18 cellular contexts compared by ENCODE assay signal in genomic region chr13:98004107-98004506, GRCh38. TPM values are rescaled to one million over a fixed set of nuclear protein-coding genes. Genes with fewer than 3 reads are reported as not detected.
DNase-seq lines count a peak whose midpoint lies in the region; ATAC-seq and TF ChIP-seq lines count a peak whose summit lies in the region.
"Had no signal": no experiment of that assay in that cellular context is flagged by ENCODE, and none has a peak within 500 bp of the region (broad histone marks: within the 10 kb centered on the region; RNA-seq: fewer than 3 reads in every experiment).

No MANE protein-coding gene starts in this region.

- TF ChIP-seq CTCF in AG04449 (IDR thresholded peaks at IDR 0.05; ENCODE audit: insufficient read depth, low read length, missing control alignments) (no peak), brain microvascular endothelial cell (IDR thresholded peaks at IDR 0.05; ENCODE audit: low read depth, low read length, missing control alignments) (no peak), mesothelial cell of epicardium (IDR thresholded peaks at IDR 0.05; ENCODE audit: unreplicated experiment) (no peak)

- H2AFZ ChIP-seq in mesenchymal stem cell (ENCODE audit: low read depth, low read length) = no peak overlapping the region

- no peak overlapping the region for H3K9ac ChIP-seq in mesenchymal stem cell (ENCODE audit: low read length)
- H3K9ac ChIP-seq: BLaER1 had no signal

- H2BK15ac ChIP-seq in mesenchymal stem cell (ENCODE audit: low read depth, poor library complexity, severe bottlenecking) = peak overlapping the region; percentile 6

- no peaks in the 10 kb centered on the region for H3K9me3 Mint-ChIP-seq in mesothelial cell of epicardium
- H3K9me3 Mint-ChIP-seq: stimulated activated memory B cell treated with anti-CD40 and anti-IgM and Interleukin-4, amounts not matched to agents 10 μg/mL and 1 μg/mL and 100 μg/mL, for 72 hours had no signal

- in situ Hi-C loops in brain microvascular endothelial cell (cut with HindIII; ENCODE audit: low pct_ligation_motif_present, low sequenced_read_pairs) = no loop called here

- WGBS in mesenchymal stem cell = 10% methylated on average over 3 of the region's 3 CpGs

- no peak overlapping the region for H3K4me3 Mint-ChIP-seq in mesothelial cell of epicardium
- H3K4me3 Mint-ChIP-seq: stimulated activated memory B cell treated with anti-CD40 and anti-IgM and Interleukin-4, amounts not matched to agents 10 μg/mL and 1 μg/mL and 100 μg/mL, for 72 hours had no signal

- H3K4me3 ChIP-seq in AG04449 (ENCODE audit: low read depth, low read length) = no peak overlapping the region
- no peak overlapping the region for H3K4me3 ChIP-seq in brain microvascular endothelial cell (ENCODE audit: low read depth, low read length)
- H3K4me3 ChIP-seq in mesenchymal stem cell (ENCODE audit: insufficient read depth in 1 of 2, low read depth in 1 of 2, low read length in 2 of 2) = no peak overlapping the region
- H3K4me3 ChIP-seq: BLaER1, esophagus muscularis mucosa, ovary had no signal

- H3K4ac ChIP-seq in mesenchymal stem cell (ENCODE audit: low read depth in 1 of 2, low read length in 2 of 2) = peak overlapping the region in 1 of 2 experiments; percentile 95

- H3K27me3 ChIP-seq in brain microvascular endothelial cell (replicated peaks) (no peaks in the 10 kb centered on the region), mesenchymal stem cell (ENCODE audit: control insufficient read depth in 1 of 2, insufficient read depth in 1 of 2, low read length in 2 of 2) (no peaks in the 10 kb centered on the region)
- H3K27me3 ChIP-seq: BLaER1, esophagus muscularis mucosa, ovary had no signal

- peak overlapping the region; percentile 90 to 96 for H3K18ac ChIP-seq in mesenchymal stem cell (ENCODE audit: low read depth in 1 of 2, low read length in 2 of 2)

- H2BK120ac ChIP-seq in mesenchymal stem cell (ENCODE audit: low read depth, low read length) = no peak overlapping the region

- peak overlapping the region in 1 of 2 experiments; percentile 98 for H2BK12ac ChIP-seq in mesenchymal stem cell (ENCODE audit: low read length in 2 of 2)

- peak overlapping the region; percentile 61 for H3K27ac ChIP-seq in brain microvascular endothelial cell
- H3K27ac ChIP-seq in mesenchymal stem cell (ENCODE audit: low read length, poor library complexity, severe bottlenecking) = peak overlapping the region; percentile 3
- H3K27ac ChIP-seq: BLaER1, esophagus muscularis mucosa, ovary had no signal

- H3K36me3 ChIP-seq in brain microvascular endothelial cell (replicated peaks) = peaks cover 65% of the 10 kb centered on the region
- H3K36me3 ChIP-seq in mesenchymal stem cell (ENCODE audit: control insufficient read depth in 1 of 2, insufficient read depth in 2 of 2, low read depth in 1 of 2, low read length in 2 of 2) = peaks cover 36 to 95% of the 10 kb centered on the region in 2 experiments
- H3K36me3 ChIP-seq: ovary had no signal

- H2BK5ac ChIP-seq in mesenchymal stem cell (ENCODE audit: low read depth, low read length, poor library complexity, severe bottlenecking) = no peak overlapping the region

- H4K8ac ChIP-seq in mesenchymal stem cell (ENCODE audit: low read length) = no peak overlapping the region

- ATAC-seq in HG02938 (IDR thresholded peaks at IDR 0.05; ENCODE audit: unreplicated experiment) (no peak), HG03469 (IDR thresholded peaks at IDR 0.05; ENCODE audit: unreplicated experiment) (no peak)
- ATAC-seq: stimulated activated memory B cell treated with anti-CD40 and anti-IgM and Interleukin-4, amounts not matched to agents 10 μg/mL and 1 μg/mL and 100 μg/mL, for 72 hours had no signal

- no peak overlapping the region for H2AK5ac ChIP-seq in mesenchymal stem cell (ENCODE audit: low read length, severe bottlenecking)

- no peak overlapping the region for H3K14ac ChIP-seq in mesenchymal stem cell (ENCODE audit: low read length in 2 of 2)

- H3K4me2 ChIP-seq in mesenchymal stem cell (ENCODE audit: low read length, poor library complexity, severe bottlenecking) = no peak overlapping the region
- H3K4me2 ChIP-seq: BLaER1 had no signal

- no peaks in the 10 kb centered on the region for H3K4me1 ChIP-seq in mesenchymal stem cell (ENCODE audit: control insufficient read depth, insufficient read depth, low read depth, low read length)
- H3K4me1 ChIP-seq: BLaER1, esophagus muscularis mucosa had no signal

- DNase-seq in AG04449 (ENCODE audit: low read depth, low spot score) (peak; percentile 41), HCEC 1CT (peak; percentile 82), brain microvascular endothelial cell (peak; percentile 70), mesenchymal stem cell (peak; percentile 91), DMS 273 treated with DMSO at 0.1 percent for 48 hours (lab: John Stamatoyannopoulos, UW) (no peak), mesothelial cell of epicardium (ENCODE audit: low spot score in 2 of 2, unreplicated experiment in 2 of 2) (no peak)
- DNase-seq: activated CD4-positive, alpha-beta T cell treated with anti-CD3 and anti-CD28 coated beads, Interleukin-2, amount 50 U/mL, for 48 hours; anterior cingulate cortex; hypothalamus; Karpas-422; NCI-H1694 treated with DMSO at 0.1 percent for 48 hours; NCI-H526; ovary had no signal

- CTCF ChIA-PET in AG04449 (lab: Yijun Ruan, JAX) = no interaction called here

- H3K27me3 Mint-ChIP-seq in mesothelial cell of epicardium (ENCODE audit: low read depth) = no peaks in the 10 kb centered on the region
- H3K27me3 Mint-ChIP-seq: stimulated activated memory B cell treated with anti-CD40 and anti-IgM and Interleukin-4, amounts not matched to agents 10 μg/mL and 1 μg/mL and 100 μg/mL, for 72 hours had no signal

- H3K79me1 ChIP-seq in mesenchymal stem cell (replicated peaks; ENCODE audit: low read length, poor library complexity, severe bottlenecking) = peaks cover 14% of the 10 kb centered on the region

- no peak overlapping the region for H4K91ac ChIP-seq in mesenchymal stem cell (ENCODE audit: low read length)

- no peak overlapping the region for H3K23ac ChIP-seq in mesenchymal stem cell (ENCODE audit: low read length in 2 of 2)

- POLR2A ChIA-PET in AG04449 (lab: Yijun Ruan, JAX) = no interaction called here

- peaks cover 65% of the 10 kb centered on the region for H3K36me3 Mint-ChIP-seq in mesothelial cell of epicardium

- H3K9me3 ChIP-seq in mesenchymal stem cell (ENCODE audit: control insufficient read depth, low read length) = no peaks in the 10 kb centered on the region
- H3K9me3 ChIP-seq: BLaER1, esophagus muscularis mucosa, ovary had no signal

- H3K27ac Mint-ChIP-seq in mesothelial cell of epicardium = no peak overlapping the region
- H3K27ac Mint-ChIP-seq: stimulated activated memory B cell treated with anti-CD40 and anti-IgM and Interleukin-4, amounts not matched to agents 10 μg/mL and 1 μg/mL and 100 μg/mL, for 72 hours had no signal

- no peaks in the 10 kb centered on the region for H3K4me1 Mint-ChIP-seq in mesothelial cell of epicardium
- H3K4me1 Mint-ChIP-seq: stimulated activated memory B cell treated with anti-CD40 and anti-IgM and Interleukin-4, amounts not matched to agents 10 μg/mL and 1 μg/mL and 100 μg/mL, for 72 hours had no signal

RNA-seq across cellular contexts. Expression of gene IPO5, which starts 50.6 kb away (rescaled TPM):
- 70.6 TPM for polyA plus RNA-seq in mesenchymal stem cell (2013, experiment 1 of 2)
- polyA plus RNA-seq in mesenchymal stem cell (2013, experiment 2 of 2) = 71.2 TPM
- 172 to 176 TPM (median 175 TPM) in 3 replicates for total RNA-seq in mesothelial cell of epicardium

Comparison
In these comparisons a context has a peak if more than half of its experiments do, and no peak if none do; other contexts are left out.
1. DNase-seq: peak in AG04449 (single experiment), HCEC 1CT (single experiment), brain microvascular endothelial cell (single experiment) and mesenchymal stem cell (single experiment); none in DMS 273 treated with DMSO at 0.1 percent for 48 hours (single experiment) and mesothelial cell of epicardium (0 of 2).